ENCODE assay signal across 24 cellular contexts in genomic region chr9:106596984-106597383, GRCh38.
DNase-seq lines count a peak whose midpoint lies in the region; FAIRE-seq and TF ChIP-seq lines count a peak whose summit lies in the region.
"Had no signal": no experiment of that assay in that cellular context is flagged by ENCODE, and none has a peak within 500 bp of the region (broad histone marks: within the 10 kb centered on the region; RNA-seq: fewer than 3 reads in every experiment).

No MANE protein-coding gene starts in this region.

- no peak for TF ChIP-seq POLR2A in H54 (IDR thresholded peaks at IDR 0.05; ENCODE audit: low read depth, low read length)

- no peaks in the 10 kb centered on the region for H4K20me1 ChIP-seq in MM.1S (ENCODE audit: insufficient read depth, low read length)
- no peaks in the 10 kb centered on the region for H4K20me1 ChIP-seq in OCI-LY7 (ENCODE audit: insufficient read depth, low read length)
- H4K20me1 ChIP-seq: BLaER1 had no signal

- no peaks in the 10 kb centered on the region for H3K27me3 Mint-ChIP-seq in activated naive CD4-positive, alpha-beta T cell treated with anti-CD3 and anti-CD28 coated beads for 36 hours (ENCODE audit: low read depth)
- H3K27me3 Mint-ChIP-seq: B cell; CD4-positive, CD25-positive, alpha-beta regulatory T cell had no signal

- FAIRE-seq in H54 (lab: Jason Lieb, UNC) = peak; percentile 45
- FAIRE-seq: A204.1, G401.6, GM12892, GM19239, H1 had no signal

- H3K4me2 ChIP-seq in MM.1S (ENCODE audit: low read depth, low read length) = no peak overlapping the region
- H3K4me2 ChIP-seq in OCI-LY7 (ENCODE audit: low read length) = no peak overlapping the region
- H3K4me2 ChIP-seq: BLaER1 had no signal

- intact Hi-C loops in activated naive CD4-positive, alpha-beta T cell treated with anti-CD3 and anti-CD28 coated beads for 36 hours (cut with micrococcal nuclease) = no loop called here
- intact Hi-C loops in OCI-LY7 (cut with micrococcal nuclease; ENCODE audit: unreplicated experiment) = no loop called here

- H3K4me1 Mint-ChIP-seq in activated naive CD4-positive, alpha-beta T cell treated with anti-CD3 and anti-CD28 coated beads for 36 hours (ENCODE audit: low read depth) = no peaks in the 10 kb centered on the region
- H3K4me1 Mint-ChIP-seq: B cell; CD4-positive, CD25-positive, alpha-beta regulatory T cell had no signal

- no peaks in the 10 kb centered on the region for H3K36me3 ChIP-seq in MM.1S (replicated peaks; ENCODE audit: insufficient read depth, low read length)
- no peaks in the 10 kb centered on the region for H3K36me3 ChIP-seq in OCI-LY7 (ENCODE audit: insufficient read depth, low read length)
- H3K36me3 ChIP-seq: BLaER1 had no signal

- H3K4me3 Mint-ChIP-seq in activated naive CD4-positive, alpha-beta T cell treated with anti-CD3 and anti-CD28 coated beads for 36 hours = no peak overlapping the region
- H3K4me3 Mint-ChIP-seq: B cell; CD4-positive, CD25-positive, alpha-beta regulatory T cell; CD8-positive, alpha-beta T cell; H9 had no signal

- DNase-seq in H54 (ENCODE audit: insufficient read length, low spot score) (no peak), RPMI7951 (ENCODE audit: low read depth) (peak; percentile 69), astrocyte of the spinal cord (ENCODE audit: low read depth, low spot score) (peak; percentile 29), myocyte (ENCODE audit: low read depth) (peak; percentile 20), NCI-H146 (lab: John Stamatoyannopoulos, UW) (no peak), MM.1S (no peak), OCI-LY7 (ENCODE audit: low spot score) (no peak)
- DNase-seq in activated naive CD4-positive, alpha-beta T cell treated with anti-CD3 and anti-CD28 coated beads for 36 hours = no peak
- DNase-seq: Caco-2; CD4-positive, CD25-positive, alpha-beta regulatory T cell; CD8-positive, alpha-beta T cell; DMS153; DND-41; GM23248; H9 had no signal

- CTCF ChIA-PET in activated naive CD4-positive, alpha-beta T cell treated with anti-CD3 and anti-CD28 coated beads for 36 hours (lab: Charles Lee) = no interaction called here
- CTCF ChIA-PET in OCI-LY7 (lab: Charles Lee; ENCODE audit: unreplicated experiment) = no interaction called here

- no peaks in the 10 kb centered on the region for H3K27me3 ChIP-seq in MM.1S (replicated peaks; ENCODE audit: insufficient read depth, low read length)
- H3K27me3 ChIP-seq: BLaER1 had no signal

- in situ Hi-C loops in astrocyte of the spinal cord (cut with HindIII; ENCODE audit: low sequenced_read_pairs) = no loop called here

- H2AFZ ChIP-seq in MM.1S (ENCODE audit: low read length) (no peak overlapping the region), OCI-LY7 (ENCODE audit: low read length) (no peak overlapping the region)
- H2AFZ ChIP-seq: GM23248 had no signal

- no peaks in the 10 kb centered on the region for H3K9me3 Mint-ChIP-seq in activated naive CD4-positive, alpha-beta T cell treated with anti-CD3 and anti-CD28 coated beads for 36 hours
- H3K9me3 Mint-ChIP-seq: H9 had no signal

- H3K27ac ChIP-seq in MM.1S (ENCODE audit: low read length) (no peak overlapping the region), OCI-LY7 (ENCODE audit: low read depth, low read length, poor library complexity, severe bottlenecking) (no peak overlapping the region)
- H3K27ac ChIP-seq: 22Rv1, BLaER1, C4-2B, GM23248 had no signal

- no peak for TF ChIP-seq CTCF in astrocyte of the spinal cord (IDR thresholded peaks at IDR 0.05; ENCODE audit: low read depth, low read length)
- TF ChIP-seq CTCF in MM.1S (IDR thresholded peaks at IDR 0.05; ENCODE audit: low read length) = no peak
- TF ChIP-seq CTCF in OCI-LY7 (conservative IDR thresholded peaks at IDR 0.05; ENCODE audit: low read length) = no peak

- no peaks in the 10 kb centered on the region for H3F3A ChIP-seq in MM.1S (ENCODE audit: insufficient read depth, low read length)

- H3K9me2 ChIP-seq in MM.1S (replicated peaks; ENCODE audit: insufficient read depth, low read length) (no peaks in the 10 kb centered on the region), OCI-LY7 (ENCODE audit: insufficient read depth, low read length) (no peaks in the 10 kb centered on the region)

- H3K36me3 Mint-ChIP-seq in activated naive CD4-positive, alpha-beta T cell treated with anti-CD3 and anti-CD28 coated beads for 36 hours (ENCODE audit: low read depth) = no peaks in the 10 kb centered on the region
- H3K36me3 Mint-ChIP-seq: CD4-positive, CD25-positive, alpha-beta regulatory T cell; CD8-positive, alpha-beta T cell had no signal

- POLR2A ChIA-PET in OCI-LY7 (lab: Charles Lee) = interaction anchor here (0.6 kb wide), 1 partner anchor 197 kb away, joined by 3 read pairs; no protein-coding TSS in a partner anchor

- H3K9ac ChIP-seq in MM.1S (ENCODE audit: low read length) = no peak overlapping the region
- H3K9ac ChIP-seq: BLaER1, GM23248 had no signal

- no peaks in the 10 kb centered on the region for H3K79me2 ChIP-seq in MM.1S (ENCODE audit: low read length)
- H3K79me2 ChIP-seq in OCI-LY7 (ENCODE audit: insufficient read depth, low read depth, low read length) = no peaks in the 10 kb centered on the region

- BruUV-seq in OCI-LY7 (replicated peaks; lab: Mats Ljungman, UMichigan) = no TSS peak

- H3K27ac Mint-ChIP-seq in activated naive CD4-positive, alpha-beta T cell treated with anti-CD3 and anti-CD28 coated beads for 36 hours = no peak overlapping the region
- H3K27ac Mint-ChIP-seq: B cell; CD4-positive, CD25-positive, alpha-beta regulatory T cell; CD8-positive, alpha-beta T cell; H9 had no signal

- H3K4me3 ChIP-seq in astrocyte of the spinal cord (ENCODE audit: low read depth, low read length) (no peak overlapping the region), MM.1S (ENCODE audit: low read length) (no peak overlapping the region), OCI-LY7 (ENCODE audit: low read depth, low read length, poor library complexity, severe bottlenecking) (no peak overlapping the region)
- H3K4me3 ChIP-seq: BLaER1, GM23248 had no signal

- H3K4me1 ChIP-seq in MM.1S (ENCODE audit: low read length) (no peaks in the 10 kb centered on the region), OCI-LY7 (ENCODE audit: insufficient read depth, low read length, poor library complexity, severe bottlenecking) (no peaks in the 10 kb centered on the region)
- H3K4me1 ChIP-seq: Caco-2 had no signal

- no peaks in the 10 kb centered on the region for H3K9me3 ChIP-seq in MM.1S (replicated peaks; ENCODE audit: insufficient read depth, low read length)
- H3K9me3 ChIP-seq in OCI-LY7 (ENCODE audit: low read length) = no peaks in the 10 kb centered on the region
- H3K9me3 ChIP-seq: BLaER1, Caco-2 had no signal

Comparison
In these comparisons a context has a peak if more than half of its experiments do, and no peak if none do; other contexts are left out.
1. DNase-seq: peak in RPMI7951 (single experiment), astrocyte of the spinal cord (single experiment) and myocyte (single experiment); none in H54 (single experiment), activated naive CD4-positive, alpha-beta T cell treated with anti-CD3 and anti-CD28 coated beads for 36 hours (single experiment), NCI-H146 (single experiment), MM.1S (single experiment) and OCI-LY7 (single experiment).